Comparison of ENCODE assay signal across 1 cellular context in the genomic region with DNA sequence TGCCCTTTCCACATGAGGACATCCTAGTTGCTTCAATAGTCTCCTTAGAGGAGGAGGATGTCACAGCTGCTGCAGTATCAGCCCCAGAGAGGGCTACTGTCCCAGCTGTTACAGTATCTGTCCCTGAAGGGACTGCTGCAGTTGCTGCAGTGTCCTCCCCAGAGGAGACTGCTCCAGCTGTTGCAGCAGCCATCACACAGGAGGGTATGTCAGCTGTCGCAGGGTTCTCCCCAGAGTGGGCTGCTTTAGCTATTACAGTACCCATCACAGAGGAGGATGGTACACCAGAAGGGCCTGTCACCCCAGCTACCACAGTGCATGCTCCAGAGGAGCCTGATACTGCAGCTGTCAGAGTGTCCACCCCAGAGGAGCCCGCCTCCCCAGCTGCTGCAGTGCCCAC.
TF ChIP-seq lines count a peak whose summit lies in the region.

No MANE protein-coding gene starts in this region.

TF ChIP-seq in endothelial cell of umbilical vein, 7 proteins besides CTCF, POLR2A, EP300 and RAD21 (continued from another document):
- TF ChIP-seq GATA2 (IDR thresholded peaks at IDR 0.05; ENCODE audit: insufficient read depth, insufficient read length, low read depth, low read length) (no peak), JUN (IDR thresholded peaks at IDR 0.05; ENCODE audit: borderline replicate concordance, insufficient read depth, insufficient read length, low read depth) (no peak), POLR2AphosphoS5 (IDR thresholded peaks at IDR 0.05; ENCODE audit: insufficient read depth, low read depth, low read length) (no peak)
